Comparison of ENCODE assay signal across 8 cellular contexts in the genomic region with DNA sequence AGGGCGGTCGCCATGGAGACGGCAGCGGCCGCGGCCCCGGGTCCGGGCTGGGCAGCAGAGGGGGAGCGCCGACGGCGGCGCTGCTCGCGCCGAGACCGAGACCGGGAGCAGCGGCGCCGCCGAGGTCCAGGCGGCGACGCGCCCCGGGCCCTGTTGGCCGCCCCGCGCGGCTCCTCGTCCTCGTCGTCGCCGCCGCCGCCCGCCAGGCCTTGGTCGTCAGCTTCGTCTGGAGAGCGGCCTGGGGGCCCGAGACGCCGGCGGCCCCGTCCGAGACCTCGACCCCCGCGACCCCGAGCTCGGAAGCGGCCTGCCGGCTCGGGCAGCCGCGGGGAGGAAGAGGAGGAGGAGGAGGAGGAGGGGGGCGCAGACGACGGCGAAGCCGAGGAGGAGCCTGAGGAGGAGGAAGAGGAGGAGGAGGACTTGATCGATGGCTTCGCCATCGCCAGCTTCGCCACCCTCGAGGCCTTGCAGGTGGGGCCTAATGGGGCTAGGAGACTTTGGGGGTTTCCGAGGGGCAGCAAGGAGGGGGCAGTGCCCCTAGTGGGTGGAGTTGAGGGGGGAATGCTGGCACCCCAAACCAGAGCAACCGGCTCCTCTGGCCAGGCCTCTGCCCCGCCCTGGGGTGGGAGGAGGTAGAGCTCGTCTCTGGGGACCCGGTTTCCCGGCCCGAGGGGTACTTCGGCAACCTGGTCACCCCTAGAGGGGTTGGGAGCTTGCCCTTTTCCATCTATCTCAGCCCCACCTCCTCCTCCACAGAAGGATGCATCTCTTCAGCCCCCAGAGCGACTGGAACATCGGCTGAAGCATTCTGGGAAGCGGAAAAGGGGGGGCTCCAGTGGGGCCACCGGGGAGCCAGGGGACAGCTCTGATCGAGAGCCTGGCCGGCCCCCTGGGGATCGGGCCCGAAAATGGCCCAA. TPM values are rescaled to one million over a fixed set of nuclear protein-coding genes. Genes with fewer than 3 reads are reported as not detected.
DNase-seq lines count a peak whose midpoint lies in the region; ATAC-seq, FAIRE-seq and TF ChIP-seq lines count a peak whose summit lies in the region.

No MANE protein-coding gene starts in this region.

- H3K9me3 ChIP-seq in HUES48 (ENCODE audit: control insufficient read depth, insufficient read depth, low read length): no peaks in the 10 kb centered on the region
- no peaks in the 10 kb centered on the region for H3K9me3 ChIP-seq in endothelial cell of umbilical vein (replicated peaks; ENCODE audit: control insufficient read depth, insufficient read depth, low read length)
- no peaks in the 10 kb centered on the region for H3K9me3 ChIP-seq in naive thymus-derived CD4-positive, alpha-beta T cell (ENCODE audit: control insufficient read depth in 2 of 3, low read length in 3 of 3)
- no peaks in the 10 kb centered on the region for H3K9me3 ChIP-seq in thymus (ENCODE audit: control insufficient read depth)

- dilution Hi-C loops in endothelial cell of umbilical vein (cut with MboI; ENCODE audit: extremely low pct_ligation_motif_present, low sequenced_read_pairs): no loop called here

- H3K4me3 Mint-ChIP-seq in activated CD8-positive, alpha-beta T cell treated with anti-CD3 and anti-CD28 coated beads for 36 hours: peak overlapping the region; percentile 91
- peak overlapping the region; percentile 84 to 96 (median 90) for H3K4me3 Mint-ChIP-seq in naive thymus-derived CD4-positive, alpha-beta T cell

- peak overlapping the region; percentile 82 for H3K4me2 ChIP-seq in endothelial cell of umbilical vein (ENCODE audit: insufficient read depth, low read length)

- peaks cover 43% of the 10 kb centered on the region for H3K79me2 ChIP-seq in endothelial cell of umbilical vein (ENCODE audit: control insufficient read depth, insufficient read depth, low read length)

- WGBS in thymus: under 1% methylated on average over 84 of the region's 84 CpGs

- POLR2A ChIA-PET in activated CD8-positive, alpha-beta T cell treated with anti-CD3 and anti-CD28 coated beads for 36 hours (lab: Charles Lee): interaction anchor here (0.6 to 4.1 kb wide), 20 partner anchors 9 to 698 kb away, joined by 3 to 36 read pairs (median 4); a partner anchor contains a TSS
- POLR2A ChIA-PET in endothelial cell of umbilical vein (lab: Charles Lee): interaction anchor here (0.9 to 1.2 kb wide), 2 partner anchors 35 to 145 kb away, joined by 3 to 5 read pairs; no protein-coding TSS in a partner anchor
- POLR2A ChIA-PET in naive thymus-derived CD4-positive, alpha-beta T cell (lab: Charles Lee): interaction anchor here (0.6 to 6.3 kb wide), 31 partner anchors 9 to 595 kb away, joined by 3 to 113 read pairs (median 5); a partner anchor contains a TSS

- H3K9ac ChIP-seq in HUES48 (ENCODE audit: low read depth, low read length) (peak overlapping the region; percentile 81; the same call in 1 of the 2 replicates), endothelial cell of umbilical vein (replicated peaks; ENCODE audit: extremely low read depth, insufficient read depth, low read length) (peak overlapping the region; percentile 98)

- H3K4me1 ChIP-seq in HUES48 (ENCODE audit: control insufficient read depth, insufficient read depth, low read length) (0 out of 2 replicates have a peak, but pooled peaks cover 3% of the 10 kb centered on the region), endothelial cell of umbilical vein (ENCODE audit: control insufficient read depth, extremely low read depth, insufficient read depth, low read length) (peaks cover 21% of the 10 kb centered on the region), thymus (ENCODE audit: control insufficient read depth, insufficient read depth, low read length) (peaks cover 21% of the 10 kb centered on the region)
- H3K4me1 ChIP-seq in naive thymus-derived CD4-positive, alpha-beta T cell (ENCODE audit: control insufficient read depth in 2 of 2, insufficient read depth in 2 of 2, low read length in 2 of 2): peaks cover 45 to 49% of the 10 kb centered on the region in 2 donors

- no TSS peak for BruUV-seq in endothelial cell of umbilical vein (replicated peaks; lab: Mats Ljungman, UMichigan)

- no peak for TF ChIP-seq POLR2A in endothelial cell of umbilical vein (IDR thresholded peaks at IDR 0.05; ENCODE audit: low read depth, low read length)

- peak overlapping the region; percentile 98 for H3K27ac ChIP-seq in HUES48 (ENCODE audit: low read depth, low read length)
- H3K27ac ChIP-seq in endothelial cell of umbilical vein (ENCODE audit: insufficient read depth, low read depth, low read length): peak overlapping the region; percentile 96
- H3K27ac ChIP-seq in naive thymus-derived CD4-positive, alpha-beta T cell (ENCODE audit: low read depth, low read length): peak overlapping the region; percentile 94
- H3K27ac ChIP-seq in thymus (ENCODE audit: low read depth): peak overlapping the region; percentile 99

- intact Hi-C loops in activated CD8-positive, alpha-beta T cell treated with anti-CD3 and anti-CD28 coated beads for 36 hours (cut with micrococcal nuclease): loop anchor here (1.0 to 10.0 kb wide), 2 partner anchors 35 to 235 kb away; a partner anchor contains a TSS
- intact Hi-C loops in endothelial cell of umbilical vein (cut with micrococcal nuclease): loop anchor here (2.0 to 10.0 kb wide), 6 partner anchors 25 to 565 kb away; a partner anchor contains a TSS
- intact Hi-C loops in naive thymus-derived CD4-positive, alpha-beta T cell (cut with micrococcal nuclease): loop anchor here (1.0 to 10.0 kb wide), 11 partner anchors 103 to 855 kb away; a partner anchor contains a TSS

- peak overlapping the region; percentile 98 for H3K27ac Mint-ChIP-seq in activated CD8-positive, alpha-beta T cell treated with anti-CD3 and anti-CD28 coated beads for 36 hours
- H3K27ac Mint-ChIP-seq in naive thymus-derived CD4-positive, alpha-beta T cell: peak overlapping the region; percentile 73 to 98 (median 92)

- peaks cover 50% of the 10 kb centered on the region for H3K4me1 Mint-ChIP-seq in activated CD8-positive, alpha-beta T cell treated with anti-CD3 and anti-CD28 coated beads for 36 hours (ENCODE audit: low read depth)
- peaks cover 27 to 56% (median 49%) of the 10 kb centered on the region in 7 donors for H3K4me1 Mint-ChIP-seq in naive thymus-derived CD4-positive, alpha-beta T cell

- H3K9me1 ChIP-seq in endothelial cell of umbilical vein (replicated peaks; ENCODE audit: control insufficient read depth, extremely low read depth, insufficient read depth, low read length): no peaks in the 10 kb centered on the region

- peak overlapping the region; percentile 91 for H3K4me3 ChIP-seq in AG09309 (ENCODE audit: control insufficient read depth, low read depth, low read length)
- H3K4me3 ChIP-seq in HUES48 (ENCODE audit: low read depth, low read length): peak overlapping the region; percentile 99
- peak overlapping the region; percentile 59 to 90 (median 65) for H3K4me3 ChIP-seq in endothelial cell of umbilical vein (replicated peaks in 1 of 3; ENCODE audit: insufficient read depth in 1 of 3, low read depth in 1 of 3, low read length in 3 of 3)
- peak overlapping the region; percentile 83 for H3K4me3 ChIP-seq in naive thymus-derived CD4-positive, alpha-beta T cell (ENCODE audit: low read length)
- peak overlapping the region; percentile 86 for H3K4me3 ChIP-seq in thymus (ENCODE audit: low read length)

- CTCF ChIA-PET in activated CD8-positive, alpha-beta T cell treated with anti-CD3 and anti-CD28 coated beads for 36 hours (lab: Charles Lee): interaction anchor here (0.7 to 4.6 kb wide), 10 partner anchors 9 to 186 kb away, joined by 3 to 67 read pairs (median 5); a partner anchor contains a TSS
- CTCF ChIA-PET in endothelial cell of umbilical vein (lab: Charles Lee): interaction anchor here (0.9 to 2.5 kb wide), 9 partner anchors 9 to 230 kb away, joined by 3 to 26 read pairs (median 5); a partner anchor contains a TSS
- CTCF ChIA-PET in naive thymus-derived CD4-positive, alpha-beta T cell (lab: Charles Lee): interaction anchor here (0.6 to 5.6 kb wide), 6 partner anchors 9 to 101 kb away, joined by 3 to 50 read pairs (median 4); a partner anchor contains a TSS

- H3K9me3 Mint-ChIP-seq in activated CD8-positive, alpha-beta T cell treated with anti-CD3 and anti-CD28 coated beads for 36 hours: no peaks in the 10 kb centered on the region
- H3K9me3 Mint-ChIP-seq in naive thymus-derived CD4-positive, alpha-beta T cell: peaks cover 0 to 6% (median 0%) of the 10 kb centered on the region in 11 donors

- peaks cover 61% of the 10 kb centered on the region for H3K36me3 Mint-ChIP-seq in activated CD8-positive, alpha-beta T cell treated with anti-CD3 and anti-CD28 coated beads for 36 hours (ENCODE audit: low read depth)
- peaks cover 0 to 45% (median 27%) of the 10 kb centered on the region in 5 donors for H3K36me3 Mint-ChIP-seq in naive thymus-derived CD4-positive, alpha-beta T cell

- peak; percentile 33 for FAIRE-seq in endothelial cell of umbilical vein (lab: Jason Lieb, UNC)

- H3K36me3 ChIP-seq in HUES48 (ENCODE audit: control insufficient read depth, insufficient read depth, low read length) (peaks cover 27% of the 10 kb centered on the region), endothelial cell of umbilical vein (ENCODE audit: control insufficient read depth in 2 of 2, extremely low read depth in 1 of 2, insufficient read depth in 2 of 2, low read length in 2 of 2) (peaks cover 17 to 43% of the 10 kb centered on the region in 2 experiments), thymus (ENCODE audit: control insufficient read depth, insufficient read depth) (peaks cover 61% of the 10 kb centered on the region)
- peaks cover 27 to 57% (median 41%) of the 10 kb centered on the region in 3 experiments for H3K36me3 ChIP-seq in naive thymus-derived CD4-positive, alpha-beta T cell (ENCODE audit: control insufficient read depth in 2 of 3, insufficient read depth in 3 of 3, low read length in 3 of 3)

- H4K20me1 ChIP-seq in endothelial cell of umbilical vein (replicated peaks; ENCODE audit: control insufficient read depth, extremely low read depth, insufficient read depth, low read length): no peaks in the 10 kb centered on the region

- ATAC-seq in activated CD8-positive, alpha-beta T cell treated with anti-CD3 and anti-CD28 coated beads for 36 hours: no peak
- no peak for ATAC-seq in naive thymus-derived CD4-positive, alpha-beta T cell
- ATAC-seq in HG02885 (IDR thresholded peaks at IDR 0.05; ENCODE audit: poor library complexity, unreplicated experiment) (no peak), HG03442 (IDR thresholded peaks at IDR 0.05; ENCODE audit: unreplicated experiment) (no peak)

- DNase-seq in AG09309 (ENCODE audit: low read depth) (no peak), endothelial cell of umbilical vein (ENCODE audit: low read depth, low spot score) (peak; percentile 19)
- DNase-seq in activated CD8-positive, alpha-beta T cell treated with anti-CD3 and anti-CD28 coated beads for 36 hours: peak; percentile 58
- DNase-seq in naive thymus-derived CD4-positive, alpha-beta T cell: peak; percentile 18 to 60 (median 33)

- peak overlapping the region; percentile 23 for H2AFZ ChIP-seq in endothelial cell of umbilical vein (ENCODE audit: low read depth, low read length)

- H3K27me3 ChIP-seq in HUES48 (ENCODE audit: control insufficient read depth, insufficient read depth, low read length) (peaks cover 38% of the 10 kb centered on the region), endothelial cell of umbilical vein (ENCODE audit: control insufficient read depth in 2 of 2, insufficient read depth in 2 of 2, low read length in 2 of 2) (no peaks in the 10 kb centered on the region), thymus (ENCODE audit: control insufficient read depth, insufficient read depth) (no peaks in the 10 kb centered on the region)
- H3K27me3 ChIP-seq in naive thymus-derived CD4-positive, alpha-beta T cell (ENCODE audit: control insufficient read depth in 2 of 2, insufficient read depth in 2 of 2, low read length in 2 of 2): no peaks in the 10 kb centered on the region

- TF ChIP-seq CTCF in AG09309 (IDR thresholded peaks at IDR 0.05; ENCODE audit: control insufficient read depth, insufficient read depth, low read depth, low read length, missing control alignments) (no peak), endothelial cell of umbilical vein (IDR thresholded peaks at IDR 0.05; ENCODE audit: extremely low read depth in 1 of 2, insufficient read depth in 1 of 2, low read depth in 1 of 2, low read length in 2 of 2) (peak in 1 of 2 donors; percentile 7)
- TF ChIP-seq CTCF in activated CD8-positive, alpha-beta T cell treated with anti-CD3 and anti-CD28 coated beads for 36 hours (IDR thresholded peaks at IDR 0.05): no peak

- no peaks in the 10 kb centered on the region for H3K27me3 Mint-ChIP-seq in activated CD8-positive, alpha-beta T cell treated with anti-CD3 and anti-CD28 coated beads for 36 hours
- H3K27me3 Mint-ChIP-seq in naive thymus-derived CD4-positive, alpha-beta T cell: no peaks in the 10 kb centered on the region

RNA-seq across cellular contexts. Expression of a gene that starts 1.5 kb away (rescaled TPM):
- 10 to 100 TPM; 80.3 to 85.8 TPM for total RNA-seq in activated CD8-positive, alpha-beta T cell treated with anti-CD3 and anti-CD28 coated beads for 36 hours
- total RNA-seq in endothelial cell of umbilical vein: 68.6 and 72.5 TPM in 2 replicates
- polyA plus RNA-seq in endothelial cell of umbilical vein (15.5 and 16.3 TPM in 2 replicates), thymus (60.8 TPM)
- 10.5 and 15.8 TPM in 2 replicates for polyA plus RNA-seq in endothelial cell of umbilical vein (2011; cell fraction: cytosol; rRNA removed)
- 82.0 and 92.7 TPM in 2 replicates for polyA plus RNA-seq in endothelial cell of umbilical vein (2011; cell fraction: nucleus; rRNA removed)
- polyA plus RNA-seq in endothelial cell of umbilical vein (2012): 36.2 and 41.9 TPM in 2 replicates
- 18.8 and 20.0 TPM in 2 replicates for polyA minus RNA-seq in endothelial cell of umbilical vein
- 9.9 TPM for polyA minus RNA-seq in endothelial cell of umbilical vein (2011; cell fraction: cytosol; rRNA and poly(A)+ RNA removed)
- 49.9 and 53.2 TPM in 2 replicates for polyA minus RNA-seq in endothelial cell of umbilical vein (2011; cell fraction: nucleus; rRNA and poly(A)+ RNA removed)
- total RNA-seq in naive thymus-derived CD4-positive, alpha-beta T cell: 100 to 1,000 TPM; 143 to 174 (median 164) TPM
- 1 to 10 TPM; 2.6 to 5.0 TPM for polyA plus RNA-seq in naive thymus-derived CD4-positive, alpha-beta T cell

RNA-seq across cellular contexts. Expression of a gene that starts 9.0 kb away (rescaled TPM):
- total RNA-seq in activated CD8-positive, alpha-beta T cell treated with anti-CD3 and anti-CD28 coated beads for 36 hours: 10 to 100 TPM; 74.0 to 76.6 TPM
- total RNA-seq in endothelial cell of umbilical vein: 57.0 and 70.0 TPM in 2 replicates
- polyA plus RNA-seq in endothelial cell of umbilical vein (17.0 and 20.5 TPM in 2 replicates), thymus (139 TPM)
- polyA plus RNA-seq in endothelial cell of umbilical vein (2011; cell fraction: cytosol; rRNA removed): 12.6 and 13.2 TPM in 2 replicates
- polyA plus RNA-seq in endothelial cell of umbilical vein (2011; cell fraction: nucleus; rRNA removed): 41.9 and 49.5 TPM in 2 replicates
- polyA plus RNA-seq in endothelial cell of umbilical vein (2012): 31.8 and 34.6 TPM in 2 replicates
- polyA minus RNA-seq in endothelial cell of umbilical vein: 5.3 and 6.1 TPM in 2 replicates
- polyA minus RNA-seq in endothelial cell of umbilical vein (2011; cell fraction: cytosol; rRNA and poly(A)+ RNA removed): 10.3 TPM
- 13.0 and 14.0 TPM in 2 replicates for polyA minus RNA-seq in endothelial cell of umbilical vein (2011; cell fraction: nucleus; rRNA and poly(A)+ RNA removed)
- 10 to 100 TPM; 57.6 to 91.9 (median 82.5) TPM for total RNA-seq in naive thymus-derived CD4-positive, alpha-beta T cell
- 10 to 100 TPM; 13.3 to 20.9 TPM for polyA plus RNA-seq in naive thymus-derived CD4-positive, alpha-beta T cell

RNA-seq across cellular contexts. Expression of a gene that starts 39.2 kb away (rescaled TPM):
- 10 to 100 TPM; 57.2 to 64.7 TPM for total RNA-seq in activated CD8-positive, alpha-beta T cell treated with anti-CD3 and anti-CD28 coated beads for 36 hours
- 67.6 and 77.7 TPM in 2 replicates for total RNA-seq in endothelial cell of umbilical vein
- 9.7 and 11.0 TPM in 2 replicates for polyA plus RNA-seq in endothelial cell of umbilical vein
- polyA plus RNA-seq in endothelial cell of umbilical vein (2011; cell fraction: cytosol; rRNA removed): 7.7 and 9.5 TPM in 2 replicates
- 34.9 and 36.1 TPM in 2 replicates for polyA plus RNA-seq in endothelial cell of umbilical vein (2011; cell fraction: nucleus; rRNA removed)
- 29.3 and 29.7 TPM in 2 replicates for polyA plus RNA-seq in endothelial cell of umbilical vein (2012)
- polyA minus RNA-seq in endothelial cell of umbilical vein: 29.7 and 34.1 TPM in 2 replicates
- polyA minus RNA-seq in endothelial cell of umbilical vein (2011; cell fraction: cytosol; rRNA and poly(A)+ RNA removed): 25.6 TPM
- 29.2 and 36.0 TPM in 2 replicates for polyA minus RNA-seq in endothelial cell of umbilical vein (2011; cell fraction: nucleus; rRNA and poly(A)+ RNA removed)
- 100 to 1,000 TPM in 2 of 5 experiments, 10 to 100 TPM in 3; 82.6 to 111 (median 97.5) TPM for total RNA-seq in naive thymus-derived CD4-positive, alpha-beta T cell
- 10 to 100 TPM; 11.8 to 40.5 TPM for polyA plus RNA-seq in naive thymus-derived CD4-positive, alpha-beta T cell
- polyA plus RNA-seq in thymus: 8.8 TPM

RNA-seq across cellular contexts. Expression of a gene that starts 49.6 kb away (rescaled TPM):
- total RNA-seq in activated CD8-positive, alpha-beta T cell treated with anti-CD3 and anti-CD28 coated beads for 36 hours: 10 to 100 TPM in 1 of 2 experiments, 1 to 10 TPM in 1; 9.8 to 11.3 TPM
- total RNA-seq in endothelial cell of umbilical vein: 6.8 and 8.4 TPM in 2 replicates
- polyA plus RNA-seq in endothelial cell of umbilical vein: 7.5 and 9.2 TPM in 2 replicates
- 4.1 and 5.0 TPM in 2 replicates for polyA plus RNA-seq in endothelial cell of umbilical vein (2011; cell fraction: cytosol; rRNA removed)
- 4.1 and 4.7 TPM in 2 replicates for polyA plus RNA-seq in endothelial cell of umbilical vein (2011; cell fraction: nucleus; rRNA removed)
- 4.0 and 4.4 TPM in 2 replicates for polyA plus RNA-seq in endothelial cell of umbilical vein (2012)
- 6.5 and 10.9 TPM in 2 replicates for polyA minus RNA-seq in endothelial cell of umbilical vein
- polyA minus RNA-seq in endothelial cell of umbilical vein (2011; cell fraction: cytosol; rRNA and poly(A)+ RNA removed): 15.6 TPM
- polyA minus RNA-seq in endothelial cell of umbilical vein (2011; cell fraction: nucleus; rRNA and poly(A)+ RNA removed): 5.5 and 8.3 TPM in 2 replicates
- 10 to 100 TPM in 4 of 5 experiments, 1 to 10 TPM in 1; 6.8 to 14.6 (median 12.4) TPM for total RNA-seq in naive thymus-derived CD4-positive, alpha-beta T cell
- polyA plus RNA-seq in naive thymus-derived CD4-positive, alpha-beta T cell: 10 to 100 TPM; 11.5 to 15.6 TPM
- polyA plus RNA-seq in thymus: 4.3 TPM
